In genomic region chr17:38315497-38315896, GRCh38 we compare ENCODE assay signal across 9 cellular contexts. TPM values are rescaled to one million over a fixed set of nuclear protein-coding genes. Genes with fewer than 3 reads are reported as not detected.
"Had no signal": no experiment of that assay in that cellular context is flagged by ENCODE, and none has a peak within 500 bp of the region (broad histone marks: within the 10 kb centered on the region; RNA-seq: fewer than 3 reads in every experiment).

No MANE protein-coding gene starts in this region.

- H3K4me3 ChIP-seq: GM23248, GM23338, HAP-1 had no signal

- H3K27ac Mint-ChIP-seq: GM23338, H9, HFFc6 had no signal

- H3K9ac ChIP-seq: GM23248 had no signal

- H3K4me2 ChIP-seq: GM23338 had no signal

- H3K9me3 ChIP-seq: HAP-1 had no signal

- ATAC-seq: GM23338, HCT116 had no signal

- H3K9me3 Mint-ChIP-seq: GM23338, H9, HFFc6 had no signal

- H3K4me1 ChIP-seq: HAP-1 had no signal

- DNase-seq: GM23248, GOT3, H7, H9, HCEC 1CT, HFFc6 had no signal

- H2AFZ ChIP-seq: GM23248, GM23338 had no signal

- H3K4me1 Mint-ChIP-seq: GM23338, H9 had no signal

- H3K27ac ChIP-seq: GM23248 had no signal

- H3K4me3 Mint-ChIP-seq: GM23338, H9, HFFc6 had no signal

RNA-seq across cellular contexts. Expression of gene GPR179, which starts 28.3 kb away (rescaled TPM):
- total RNA-seq: GM23248, H9, HFFc6 had no signal
- polyA plus RNA-seq: GM23248 had no signal
